8 cellular contexts compared by ENCODE assay signal in genomic region chr11:65419773-65420481, GRCh38. TPM values are rescaled to one million over a fixed set of nuclear protein-coding genes. Genes with fewer than 3 reads are reported as not detected.
A peak's percentile ranks its signal among the peaks of the same experiment; 100 is the strongest.
DNase-seq lines count a peak whose midpoint lies in the region; ATAC-seq and TF ChIP-seq lines count a peak whose summit lies in the region.

No MANE protein-coding gene starts in this region.

- ATAC-seq in mucosa of descending colon: peak; percentile 25

- peak overlapping the region; percentile 100 for H3K27ac ChIP-seq in substantia nigra (ENCODE audit: low read depth, low read length, poor library complexity, severe bottlenecking)

- H3K4me3 ChIP-seq in epithelial cell of esophagus (ENCODE audit: low read length) (peak overlapping the region; percentile 36), mucosa of descending colon (no peak overlapping the region)

- peaks cover 51% of the 10 kb centered on the region for H3K4me1 ChIP-seq in mucosa of descending colon (ENCODE audit: low read depth)

- TF ChIP-seq CTCF in epithelial cell of esophagus (IDR thresholded peaks at IDR 0.05; ENCODE audit: insufficient read depth, low read depth, low read length, missing control alignments) (no peak), mucosa of descending colon (IDR thresholded peaks at IDR 0.05) (no peak)

- H3K9me3 ChIP-seq in mucosa of descending colon: no peaks in the 10 kb centered on the region

- no peaks in the 10 kb centered on the region for H3K36me3 ChIP-seq in mucosa of descending colon (ENCODE audit: low read depth)

- peak; percentile 29 for DNase-seq in activated gamma-delta T cell treated with Interleukin-2 at 50 U/mL for 16 hours
- DNase-seq in activated gamma-delta T cell (lab: John Stamatoyannopoulos, UW): no peak
- peak; percentile 90 for DNase-seq in NCI-H460 (ENCODE audit: extremely low read depth, low read depth)
- DNase-seq in activated CD8-positive, alpha-beta memory T cell treated with anti-CD3 and anti-CD28 coated beads, Interleukin-2, amount 50 U/mL, for 4 hours: peak; percentile 45
- peak; percentile 97 for DNase-seq in epithelial cell of esophagus (ENCODE audit: low read depth)
- peak; percentile 91 to 94 (median 93) for DNase-seq in mucosa of descending colon
- peak in 46 of 49 donors; percentile 39 to 93 (median 80) for DNase-seq in substantia nigra (lab: John Stamatoyannopoulos, UW)
- DNase-seq in NCI-H1930 (lab: John Stamatoyannopoulos, UW): no peak

- intact Hi-C loops in mucosa of descending colon (cut with DNase I, micrococcal nuclease): loop anchor here in 1 of 2 donors (5.0 kb wide), 1 partner anchor 82 kb away; no protein-coding TSS in a partner anchor

RNA-seq across cellular contexts. Expression of gene NEAT1, which starts 2.7 kb away (rescaled TPM):
- total RNA-seq in NCI-H460 (2014; rRNA removed; shearing (Covaris generic)): 50.1 and 58.2 TPM in 2 replicates
- 197 and 205 TPM in 2 replicates for polyA plus RNA-seq in NCI-H460 (2014; cell fraction: nucleus; rRNA removed)
- total RNA-seq in mucosa of descending colon: 1,000 to 10,000 TPM; 1,133 to 1,409 (median 1,237) TPM

RNA-seq across cellular contexts. Expression of gene FRMD8, which starts 33.5 kb away (rescaled TPM):
- 14.4 and 15.1 TPM in 2 replicates for total RNA-seq in NCI-H460 (2014; rRNA removed; shearing (Covaris generic))
- polyA plus RNA-seq in NCI-H460 (2014; cell fraction: nucleus; rRNA removed): 54.3 and 65.4 TPM in 2 replicates
- 10 to 100 TPM; 27.1 to 44.1 (median 42.3) TPM for total RNA-seq in mucosa of descending colon

RNA-seq across cellular contexts. Expression of gene SLC25A45, which starts 37.5 kb away (rescaled TPM):
- 2.0 and 4.0 TPM in 2 replicates for total RNA-seq in NCI-H460 (2014; rRNA removed; shearing (Covaris generic))
- polyA plus RNA-seq in NCI-H460 (2014; cell fraction: nucleus; rRNA removed): 7.0 and 7.5 TPM in 2 replicates
- total RNA-seq in mucosa of descending colon: 10 to 100 TPM in 2 of 3 donors, 1 to 10 TPM in 1; 8.0 to 10.5 (median 10.1) TPM

Comparison
In these comparisons a context has a peak if more than half of its experiments do, and no peak if none do; other contexts are left out.
1. DNase-seq: peak in activated gamma-delta T cell treated with Interleukin-2 at 50 U/mL for 16 hours (single experiment), NCI-H460 (single experiment), activated CD8-positive, alpha-beta memory T cell treated with anti-CD3 and anti-CD28 coated beads, Interleukin-2, amount 50 U/mL, for 4 hours (single experiment), epithelial cell of esophagus (single experiment), mucosa of descending colon (3 of 3) and substantia nigra (46 of 49); none in activated gamma-delta T cell (single experiment) and NCI-H1930 (0 of 2).
2. RNA of gene NEAT1, which starts 2.7 kb away (total RNA-seq): 1,133 to 1,409 TPM in mucosa of descending colon; 50.1 to 58.2 TPM in NCI-H460; every median in the first group is over 10 times any median in the second.